In genomic region chr2:209547726-209548125, GRCh38 we compare ENCODE assay signal across 12 cellular contexts.
A peak's percentile ranks its signal among the peaks of the same experiment; 100 is the strongest.
DNase-seq lines count a peak whose midpoint lies in the region; ATAC-seq and TF ChIP-seq lines count a peak whose summit lies in the region.
"Had no signal": no experiment of that assay in that cellular context is flagged by ENCODE, and none has a peak within 500 bp of the region (broad histone marks: within the 10 kb centered on the region; RNA-seq: fewer than 3 reads in every experiment).

No MANE protein-coding gene starts in this region.

- H3K9me3 ChIP-seq in adipocyte (ENCODE audit: control insufficient read depth, low read length) = no peaks in the 10 kb centered on the region
- no peaks in the 10 kb centered on the region for H3K9me3 ChIP-seq in smooth muscle cell (replicated peaks; ENCODE audit: low read depth)
- no peaks in the 10 kb centered on the region for H3K9me3 ChIP-seq in SK-N-SH
- H3K9me3 ChIP-seq: Caco-2 had no signal

- TF ChIP-seq EP300 in SK-N-SH (IDR thresholded peaks at IDR 0.05; ENCODE audit: borderline replicate concordance in 1 of 2, low read depth in 1 of 2, low read length in 1 of 2) = no peak

- no peak for ATAC-seq in HG03108 (IDR thresholded peaks at IDR 0.05; ENCODE audit: unreplicated experiment)
- ATAC-seq: CD8-positive, alpha-beta T cell; HCT116 had no signal

- DNase-seq in EH (ENCODE audit: low read depth) (peak; percentile 69), adipocyte (ENCODE audit: low read depth) (peak; percentile 62), fibroblast of pulmonary artery (ENCODE audit: low read depth) (peak; percentile 12), smooth muscle cell (lab: John Stamatoyannopoulos, UW; ENCODE audit: unreplicated experiment) (no peak), coronary artery (ENCODE audit: low spot score) (no peak), SK-N-SH (no peak)
- DNase-seq: Caco-2; CD8-positive, alpha-beta T cell; DND-41; GF-D8 had no signal

- peak overlapping the region; percentile 23 for H2AFZ ChIP-seq in smooth muscle cell (ENCODE audit: low read depth)
- H2AFZ ChIP-seq in SK-N-SH (ENCODE audit: low read depth) = no peak overlapping the region

- no peaks in the 10 kb centered on the region for H3K36me3 ChIP-seq in adipocyte (ENCODE audit: control insufficient read depth, insufficient read depth, low read length, severe bottlenecking)
- no peaks in the 10 kb centered on the region for H3K36me3 ChIP-seq in smooth muscle cell (ENCODE audit: low read depth)
- no peaks in the 10 kb centered on the region for H3K36me3 ChIP-seq in SK-N-SH (replicated peaks in 1 of 2; ENCODE audit: control insufficient read depth in 1 of 2, insufficient read depth in 2 of 2, low read length in 1 of 2)

- no peak overlapping the region for H3K4me2 ChIP-seq in smooth muscle cell
- no peak overlapping the region for H3K4me2 ChIP-seq in SK-N-SH

- H3K4me3 ChIP-seq in adipocyte (ENCODE audit: low read length) (no peak overlapping the region), fibroblast of pulmonary artery (replicated peaks; ENCODE audit: low read depth, low read length) (no peak overlapping the region), smooth muscle cell (no peak overlapping the region), coronary artery (no peak overlapping the region), SK-N-SH (ENCODE audit: low read depth in 2 of 2, low read length in 1 of 2) (no peak overlapping the region)

- H3K79me2 ChIP-seq in smooth muscle cell (ENCODE audit: low read depth) (no peaks in the 10 kb centered on the region), SK-N-SH (ENCODE audit: insufficient read depth) (no peaks in the 10 kb centered on the region)

- H3K9ac ChIP-seq in adipocyte (ENCODE audit: low read length) (no peak overlapping the region), smooth muscle cell (ENCODE audit: low read depth) (no peak overlapping the region), SK-N-SH (no peak overlapping the region)

- CTCF ChIA-PET in SK-N-SH (lab: Yijun Ruan, JAX) = no interaction called here

- no peak for TF ChIP-seq RAD21 in SK-N-SH (IDR thresholded peaks at IDR 0.05; ENCODE audit: low read length)

- no peaks in the 10 kb centered on the region for H4K20me1 ChIP-seq in smooth muscle cell (ENCODE audit: low read depth)
- no peaks in the 10 kb centered on the region for H4K20me1 ChIP-seq in SK-N-SH (ENCODE audit: insufficient read depth)

- TF ChIP-seq CTCF in fibroblast of pulmonary artery (IDR thresholded peaks at IDR 0.05; ENCODE audit: low read length, missing control alignments) (no peak), smooth muscle cell (IDR thresholded peaks at IDR 0.05; ENCODE audit: borderline replicate concordance, insufficient read depth, poor library complexity, severe bottlenecking) (no peak), coronary artery (IDR thresholded peaks at IDR 0.05) (no peak), SK-N-SH (IDR thresholded peaks at IDR 0.05) (no peak)

- no peaks in the 10 kb centered on the region for H3K9me2 ChIP-seq in SK-N-SH

- H3K27me3 ChIP-seq in adipocyte (replicated peaks; ENCODE audit: control insufficient read depth, insufficient read depth, low read length) = no peaks in the 10 kb centered on the region
- no peaks in the 10 kb centered on the region for H3K27me3 ChIP-seq in smooth muscle cell (ENCODE audit: low read depth)
- H3K27me3 ChIP-seq in SK-N-SH (ENCODE audit: insufficient read depth) = no peaks in the 10 kb centered on the region

- H3K4me1 ChIP-seq in adipocyte (ENCODE audit: control insufficient read depth, insufficient read depth, low read length) = peaks cover 3% of the 10 kb centered on the region
- H3K4me1 ChIP-seq in smooth muscle cell (ENCODE audit: low read depth) = no peaks in the 10 kb centered on the region
- no peaks in the 10 kb centered on the region for H3K4me1 ChIP-seq in SK-N-SH (ENCODE audit: control insufficient read depth in 1 of 2, insufficient read depth in 2 of 2, low read depth in 1 of 2, low read length in 1 of 2)
- H3K4me1 ChIP-seq: Caco-2 had no signal

- H3K27ac ChIP-seq in smooth muscle cell (ENCODE audit: low read depth) (no peak overlapping the region), coronary artery (no peak overlapping the region), SK-N-SH (ENCODE audit: low read depth in 2 of 2, low read length in 1 of 2) (no peak overlapping the region)

- POLR2A ChIA-PET in SK-N-SH (lab: Yijun Ruan, JAX) = no interaction called here

- WGBS in smooth muscle cell (ENCODE audit: low lambda C conversion rate) = 85% methylated on average over 1 of the region's 1 CpG
- 89% methylated on average over 1 of the region's 1 CpG for WGBS in SK-N-SH (ENCODE audit: low lambda C conversion rate)

- H3F3A ChIP-seq in smooth muscle cell (ENCODE audit: low read depth) = no peaks in the 10 kb centered on the region
- no peaks in the 10 kb centered on the region for H3F3A ChIP-seq in SK-N-SH (replicated peaks; ENCODE audit: insufficient read depth)

TF ChIP-seq in SK-N-SH, 30 proteins besides CTCF, POLR2A, EP300 and RAD21:
- TF ChIP-seq CHD2 (IDR thresholded peaks at IDR 0.05; ENCODE audit: low read length, partially characterized antibody) (no peak), POLR2AphosphoS5 (IDR thresholded peaks at IDR 0.05; ENCODE audit: low read depth, low read length) (no peak)

Comparison
In these comparisons a context has a peak if more than half of its experiments do, and no peak if none do; other contexts are left out.
1. DNase-seq: peak in EH (single experiment), adipocyte (single experiment) and fibroblast of pulmonary artery (single experiment); none in smooth muscle cell (single experiment), coronary artery (single experiment) and SK-N-SH (single experiment).